In genomic region chr16:86956437-86956836, GRCh38 we compare ENCODE assay signal across 19 cellular contexts.
"Had no signal": no experiment of that assay in that cellular context is flagged by ENCODE, and none has a peak within 500 bp of the region (broad histone marks: within the 10 kb centered on the region; RNA-seq: fewer than 3 reads in every experiment).

No MANE protein-coding gene starts in this region.

- H3K4me2 ChIP-seq: smooth muscle cell had no signal

- H3K4me3 Mint-ChIP-seq: stimulated activated naive B cell treated with anti-CD40 and anti-IgM and Interleukin-4, amounts not matched to agents 10 μg/mL and 1 μg/mL and 100 μg/mL, for 72 hours had no signal

- H3K4me3 ChIP-seq: heart left ventricle, left lung, mucosa of descending colon, smooth muscle cell, upper lobe of left lung had no signal

- H3K4me1 ChIP-seq: heart left ventricle, left lung, upper lobe of left lung had no signal

- DNase-seq: activated CD4-positive, alpha-beta T cell treated with anti-CD3 and anti-CD28 coated beads for 4 hours; activated CD8-positive, alpha-beta memory T cell treated with anti-CD3 and anti-CD28 coated beads for 24 hours; activated naive CD4-positive, alpha-beta T cell treated with Interleukin-2 at 50 U/mL for 16 hours; caudate nucleus; cortex of kidney; effector CD8-positive, alpha-beta T cell; foreskin melanocyte; heart left ventricle; mucosa of descending colon; naive thymus-derived CD8-positive, alpha-beta T cell; nucleus accumbens; right cardiac atrium; stimulated activated naive B cell treated with anti-CD40 and anti-IgM and Interleukin-4, amounts not matched to agents 10 μg/mL and 1 μg/mL and 100 μg/mL, for 72 hours; T-helper 9 cell; upper lobe of left lung; WERI-Rb-1 had no signal

- H3K27ac ChIP-seq: heart left ventricle, left lung, upper lobe of left lung, WERI-Rb-1 had no signal

- H3K9me3 ChIP-seq: heart left ventricle, left lung, mucosa of descending colon had no signal

- H3K27ac Mint-ChIP-seq: progenitor cell of endocrine pancreas; stimulated activated naive B cell treated with anti-CD40 and anti-IgM and Interleukin-4, amounts not matched to agents 10 μg/mL and 1 μg/mL and 100 μg/mL, for 72 hours had no signal

- H3K36me3 ChIP-seq: heart left ventricle, left lung, upper lobe of left lung, WERI-Rb-1 had no signal

- H3K9me3 Mint-ChIP-seq: stimulated activated naive B cell treated with anti-CD40 and anti-IgM and Interleukin-4, amounts not matched to agents 10 μg/mL and 1 μg/mL and 100 μg/mL, for 72 hours had no signal

- ATAC-seq: heart left ventricle; left lung; mucosa of descending colon; naive thymus-derived CD8-positive, alpha-beta T cell; right cardiac atrium; stimulated activated naive B cell treated with anti-CD40 and anti-IgM and Interleukin-4, amounts not matched to agents 10 μg/mL and 1 μg/mL and 100 μg/mL, for 72 hours had no signal

- H3K36me3 Mint-ChIP-seq: naive thymus-derived CD8-positive, alpha-beta T cell; stimulated activated naive B cell treated with anti-CD40 and anti-IgM and Interleukin-4, amounts not matched to agents 10 μg/mL and 1 μg/mL and 100 μg/mL, for 72 hours had no signal
